ENCODE assay signal across 28 cellular contexts in the genomic region with DNA sequence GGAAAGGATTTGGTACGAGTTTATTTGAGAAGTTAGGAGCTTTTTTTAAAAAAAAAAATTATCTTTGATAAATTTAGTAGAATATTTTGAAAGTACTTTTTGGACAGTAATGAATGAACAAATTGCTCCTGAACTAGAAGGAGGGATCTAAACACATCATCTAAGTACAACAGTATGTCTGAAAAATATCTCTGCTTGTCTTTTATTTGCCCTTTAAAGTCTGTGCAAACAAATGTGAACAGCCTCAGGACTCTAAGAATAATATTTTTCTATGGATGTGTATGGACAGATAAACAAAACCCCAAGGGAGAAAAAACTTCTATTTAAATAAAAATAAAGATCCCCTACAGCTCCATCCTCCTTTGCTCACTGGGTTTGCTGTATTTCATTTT. TPM values are rescaled to one million over a fixed set of nuclear protein-coding genes. Genes with fewer than 3 reads are reported as not detected.
DNase-seq lines count a peak whose midpoint lies in the region; ATAC-seq and TF ChIP-seq lines count a peak whose summit lies in the region.
"Had no signal": no experiment of that assay in that cellular context is flagged by ENCODE, and none has a peak within 500 bp of the region (broad histone marks: within the 10 kb centered on the region; RNA-seq: fewer than 3 reads in every experiment).

No MANE protein-coding gene starts in this region.

- H3K36me3 ChIP-seq in SK-N-SH (replicated peaks in 1 of 2; ENCODE audit: control insufficient read depth in 1 of 2, insufficient read depth in 2 of 2, low read length in 1 of 2) (no peaks in the 10 kb centered on the region), RWPE2 (ENCODE audit: low read depth) (no peaks in the 10 kb centered on the region)
- H3K36me3 ChIP-seq: gastrocnemius medialis, right atrium auricular region had no signal

- peaks cover 94% of the 10 kb centered on the region for H3K79me2 ChIP-seq in SK-N-SH (ENCODE audit: insufficient read depth)

- peak overlapping the region; percentile 19 for H3K4me3 Mint-ChIP-seq in glutamatergic neuron (ENCODE audit: unreplicated experiment)
- H3K4me3 Mint-ChIP-seq: activated naive CD8-positive, alpha-beta T cell treated with anti-CD3 and anti-CD28 coated beads, Interleukin-2, amount 50 U/mL, for 24 hours; neural crest cell; stimulated activated naive CD8-positive, alpha-beta T cell treated with anti-CD3 and anti-CD28 coated beads, Interleukin-15, Interleukin-2, amounts not matched to agents 100 ng/mL and 50 ng/mL, for 24 hours had no signal

- ATAC-seq in SK-N-SH treated with all-trans-retinoic acid at 6 μM for 48 hours (no peak; the same call in 1 of the 3 replicates), RWPE2 (ENCODE audit: low read depth) (peak; percentile 26; the same call in 1 of the 3 replicates), HG03571 (IDR thresholded peaks at IDR 0.05; ENCODE audit: unreplicated experiment) (no peak), GM19351 (IDR thresholded peaks at IDR 0.05; ENCODE audit: unreplicated experiment) (no peak), HG02870 (IDR thresholded peaks at IDR 0.05; ENCODE audit: unreplicated experiment) (no peak)
- ATAC-seq: activated CD4-positive, CD25-positive, alpha-beta regulatory T cell treated with anti-CD3 and anti-CD28 coated beads, Interleukin-2, amount 50 U/mL, for 24 hours; gastrocnemius medialis had no signal

- WGBS in SK-N-SH (ENCODE audit: low lambda C conversion rate) = 80% methylated on average over 1 of the region's 1 CpG

- H2AFZ ChIP-seq in SK-N-SH (ENCODE audit: low read depth) = no peak overlapping the region

- H4K20me1 ChIP-seq in SK-N-SH (ENCODE audit: insufficient read depth) = peaks cover 15% of the 10 kb centered on the region; the same call in 1 of the 2 replicates

- no peaks in the 10 kb centered on the region for H3K9me2 ChIP-seq in SK-N-SH

- H3K4me3 ChIP-seq in SK-N-SH (ENCODE audit: low read depth in 2 of 2, low read length in 1 of 2) (peak overlapping the region in 1 of 2 experiments; percentile 38; a peak in 1 of 4 replicates), RWPE2 (ENCODE audit: severe bottlenecking) (no peak overlapping the region)
- H3K4me3 ChIP-seq: gastrocnemius medialis, right atrium auricular region, smooth muscle cell, testis had no signal

- H3K27me3 ChIP-seq in SK-N-SH (ENCODE audit: insufficient read depth) (no peaks in the 10 kb centered on the region), RWPE2 (ENCODE audit: insufficient read depth, poor library complexity, severe bottlenecking) (no peaks in the 10 kb centered on the region)
- H3K27me3 ChIP-seq: dorsolateral prefrontal cortex, gastrocnemius medialis, right atrium auricular region, testis had no signal

- H3K27ac ChIP-seq in SK-N-SH (ENCODE audit: low read depth in 2 of 2, low read length in 1 of 2) (peak overlapping the region in 1 of 2 experiments; percentile 66; a peak in 2 of 4 replicates), RWPE2 (ENCODE audit: poor library complexity, severe bottlenecking) (no peak overlapping the region)
- H3K27ac ChIP-seq: gastrocnemius medialis had no signal

- TF ChIP-seq EP300 in SK-N-SH (IDR thresholded peaks at IDR 0.05; ENCODE audit: borderline replicate concordance in 1 of 2, low read depth in 1 of 2, low read length in 1 of 2) = no peak

- peaks cover 5% of the 10 kb centered on the region for H3K36me3 Mint-ChIP-seq in glutamatergic neuron (ENCODE audit: unreplicated experiment)

- peak overlapping the region; percentile 77 for H3K4me2 ChIP-seq in SK-N-SH

- no peak for DNase-seq in SK-N-SH
- DNase-seq in RWPE2 (ENCODE audit: low spot score) = no peak
- DNase-seq in glutamatergic neuron = no peak
- peak; percentile 57 for DNase-seq in smooth muscle cell of the brain vasculature (ENCODE audit: low read depth, low spot score)
- DNase-seq: activated CD4-positive, alpha-beta T cell treated with anti-CD3 and anti-CD28 coated beads, Interleukin-2, amount 50 U/mL, for 4 hours; activated naive CD8-positive, alpha-beta T cell treated with anti-CD3 and anti-CD28 coated beads, Interleukin-2, amount 50 U/mL, for 24 hours; cerebellar nuclear complex; gastrocnemius medialis; HCEC 1CT; hippocampal formation; mammary epithelial cell; NCI-H1092; NCI-H1694 treated with DMSO at 0.1 percent for 48 hours; NCI-H446 treated with DMSO at 0.1 percent for 48 hours; NCI-H82; stimulated activated CD4-positive, alpha-beta T cell treated with anti-CD3 and anti-CD28 coated beads, Interleukin-2, amount 100 ng/mL, for 24 hours had no signal

- H3K9me3 ChIP-seq in SK-N-SH (no peaks in the 10 kb centered on the region), RWPE2 (ENCODE audit: severe bottlenecking) (no peaks in the 10 kb centered on the region)
- H3K9me3 ChIP-seq: gastrocnemius medialis, right atrium auricular region, testis had no signal

- H3K27me3 Mint-ChIP-seq in glutamatergic neuron (ENCODE audit: unreplicated experiment) = peaks cover 8% of the 10 kb centered on the region
- H3K27me3 Mint-ChIP-seq: stimulated activated naive CD8-positive, alpha-beta T cell treated with anti-CD3 and anti-CD28 coated beads, Interleukin-15, Interleukin-2, amounts not matched to agents 100 ng/mL and 50 ng/mL, for 24 hours had no signal

- H3K27ac Mint-ChIP-seq in glutamatergic neuron (ENCODE audit: unreplicated experiment) = peak overlapping the region; percentile 67
- H3K27ac Mint-ChIP-seq: activated naive CD8-positive, alpha-beta T cell treated with anti-CD3 and anti-CD28 coated beads, Interleukin-2, amount 50 U/mL, for 24 hours; stimulated activated naive CD8-positive, alpha-beta T cell treated with anti-CD3 and anti-CD28 coated beads, Interleukin-15, Interleukin-2, amounts not matched to agents 100 ng/mL and 50 ng/mL, for 24 hours had no signal

- POLR2A ChIA-PET in SK-N-SH (lab: Yijun Ruan, JAX) = no interaction called here

- H3K4me1 Mint-ChIP-seq in glutamatergic neuron (ENCODE audit: low read depth, unreplicated experiment) = peaks cover 28% of the 10 kb centered on the region

- CTCF ChIA-PET in SK-N-SH (lab: Yijun Ruan, JAX) = interaction anchor here (1.1 to 12.2 kb wide), 5 partner anchors 9 to 625 kb away, joined by 4 to 268 read pairs (median 5); partner anchors contain the start of gene RAD52

- no peak overlapping the region for H3K9ac ChIP-seq in SK-N-SH

- H3K9me3 Mint-ChIP-seq in glutamatergic neuron (ENCODE audit: unreplicated experiment) = peaks cover 8% of the 10 kb centered on the region
- H3K9me3 Mint-ChIP-seq: activated naive CD8-positive, alpha-beta T cell treated with anti-CD3 and anti-CD28 coated beads, Interleukin-2, amount 50 U/mL, for 24 hours; neural crest cell; stimulated activated naive CD8-positive, alpha-beta T cell treated with anti-CD3 and anti-CD28 coated beads, Interleukin-15, Interleukin-2, amounts not matched to agents 100 ng/mL and 50 ng/mL, for 24 hours had no signal

- H3K4me1 ChIP-seq in SK-N-SH (ENCODE audit: control insufficient read depth in 1 of 2, insufficient read depth in 2 of 2, low read depth in 1 of 2, low read length in 1 of 2) (peaks cover 21 to 27% of the 10 kb centered on the region in 2 experiments; a peak in 3 of 4 replicates), RWPE2 (ENCODE audit: insufficient read depth, poor library complexity, severe bottlenecking) (peaks cover 4% of the 10 kb centered on the region)

- TF ChIP-seq CTCF in SK-N-SH (IDR thresholded peaks at IDR 0.05) (no peak), RWPE2 (IDR thresholded peaks at IDR 0.05; ENCODE audit: poor library complexity, severe bottlenecking) (no peak), glutamatergic neuron (IDR thresholded peaks at IDR 0.05; ENCODE audit: partially characterized antibody, unreplicated experiment) (no peak)

- peaks cover 36% of the 10 kb centered on the region for H3F3A ChIP-seq in SK-N-SH (replicated peaks; ENCODE audit: insufficient read depth)

- no peak for TF ChIP-seq RAD21 in SK-N-SH (IDR thresholded peaks at IDR 0.05; ENCODE audit: low read length)

TF ChIP-seq in SK-N-SH, 30 proteins besides CTCF, POLR2A, EP300 and RAD21 (continues in another document):
- TF ChIP-seq SMC3 (IDR thresholded peaks at IDR 0.05; ENCODE audit: low read depth, low read length) (no peak), TAF1 (IDR thresholded peaks at IDR 0.05; ENCODE audit: borderline replicate concordance, low read depth, low read length) (no peak), SIN3A (IDR thresholded peaks at IDR 0.05; ENCODE audit: borderline replicate concordance, low read depth, low read length) (no peak), CHD2 (IDR thresholded peaks at IDR 0.05; ENCODE audit: low read length, partially characterized antibody) (no peak)

TF ChIP-seq in SK-N-SH treated with all-trans-retinoic acid at 6 μM for 48 hours, 23 proteins besides CTCF, POLR2A, EP300 and RAD21 (continues in another document):
- TF ChIP-seq ZNF70 (CRISPR knock-in tag; IDR thresholded peaks at IDR 0.05) (no peak), TOX (CRISPR knock-in tag; IDR thresholded peaks at IDR 0.05; ENCODE audit: borderline replicate concordance) (no peak), ARNTL (CRISPR knock-in tag; IDR thresholded peaks at IDR 0.05; ENCODE audit: borderline replicate concordance, low read depth) (no peak), CSDC2 (CRISPR knock-in tag; IDR thresholded peaks at IDR 0.05) (no peak)
- TF ChIP-seq, protein P1, sequence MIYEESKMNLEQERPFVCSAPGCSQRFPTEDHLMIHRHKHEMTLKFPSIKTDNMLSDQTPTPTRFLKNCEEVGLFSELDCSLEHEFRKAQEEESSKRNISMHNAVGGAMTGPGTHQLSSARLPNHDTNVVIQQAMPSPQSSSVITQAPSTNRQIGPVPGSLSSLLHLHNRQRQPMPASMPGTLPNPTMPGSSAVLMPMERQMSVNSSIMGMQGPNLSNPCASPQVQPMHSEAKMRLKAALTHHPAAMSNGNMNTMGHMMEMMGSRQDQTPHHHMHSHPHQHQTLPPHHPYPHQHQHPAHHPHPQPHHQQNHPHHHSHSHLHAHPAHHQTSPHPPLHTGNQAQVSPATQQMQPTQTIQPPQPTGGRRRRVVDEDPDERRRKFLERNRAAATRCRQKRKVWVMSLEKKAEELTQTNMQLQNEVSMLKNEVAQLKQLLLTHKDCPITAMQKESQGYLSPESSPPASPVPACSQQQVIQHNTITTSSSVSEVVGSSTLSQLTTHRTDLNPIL (CRISPR knock-in tag; IDR thresholded peaks at IDR 0.05; ENCODE audit: low read depth) = no peak

RNA-seq across cellular contexts. Expression of gene FBXL14, which starts 19.5 kb away (rescaled TPM):
- 11.3 and 12.8 TPM in 2 replicates for polyA plus RNA-seq in SK-N-SH (2012; rRNA removed)
- polyA plus RNA-seq in SK-N-SH (2012; cell fraction: cytosol; rRNA removed) = 4.3 and 9.3 TPM in 2 replicates
- 4.7 and 7.0 TPM in 2 replicates for polyA plus RNA-seq in SK-N-SH (2012; cell fraction: nucleus; rRNA removed)
- 28.8 TPM for total RNA-seq in glutamatergic neuron (ENCODE audit: unreplicated experiment)

RNA-seq across cellular contexts. Expression of gene WNT5B, which starts 54.2 kb away (rescaled TPM):
- polyA plus RNA-seq in SK-N-SH (2012; rRNA removed) = 29.3 and 29.4 TPM in 2 replicates
- 16.5 and 26.4 TPM in 2 replicates for polyA plus RNA-seq in SK-N-SH (2012; cell fraction: cytosol; rRNA removed)
- 30.1 and 32.1 TPM in 2 replicates for polyA plus RNA-seq in SK-N-SH (2012; cell fraction: nucleus; rRNA removed)
- total RNA-seq in glutamatergic neuron (ENCODE audit: unreplicated experiment) = 16.3 TPM
- total RNA-seq: HT-29 had no signal
